1 cellular context compared by ENCODE assay signal in the genomic region with DNA sequence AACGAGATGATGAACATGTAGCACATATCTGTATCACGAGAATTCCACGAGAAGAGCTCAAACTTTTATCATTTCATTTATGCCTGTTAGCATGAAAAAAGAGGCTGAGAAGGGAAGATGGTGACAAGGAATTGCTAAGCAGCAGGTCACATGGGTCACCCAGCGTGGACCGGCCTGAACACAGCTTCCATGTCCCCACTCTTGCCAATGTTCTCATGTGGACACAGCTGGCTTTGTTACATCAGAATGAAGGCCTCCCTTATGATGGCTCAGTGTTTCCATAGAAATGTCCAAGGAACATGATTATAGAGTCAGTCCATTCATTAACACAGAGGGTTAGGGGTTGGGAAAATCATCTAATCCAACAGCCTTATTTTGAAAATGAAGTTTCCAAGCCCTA.
TF ChIP-seq lines count a peak whose summit lies in the region.

No MANE protein-coding gene starts in this region.

TF ChIP-seq in GM23338, 12 proteins besides CTCF, POLR2A, EP300 and RAD21 (continued from another document):
- TF ChIP-seq, protein P1, sequence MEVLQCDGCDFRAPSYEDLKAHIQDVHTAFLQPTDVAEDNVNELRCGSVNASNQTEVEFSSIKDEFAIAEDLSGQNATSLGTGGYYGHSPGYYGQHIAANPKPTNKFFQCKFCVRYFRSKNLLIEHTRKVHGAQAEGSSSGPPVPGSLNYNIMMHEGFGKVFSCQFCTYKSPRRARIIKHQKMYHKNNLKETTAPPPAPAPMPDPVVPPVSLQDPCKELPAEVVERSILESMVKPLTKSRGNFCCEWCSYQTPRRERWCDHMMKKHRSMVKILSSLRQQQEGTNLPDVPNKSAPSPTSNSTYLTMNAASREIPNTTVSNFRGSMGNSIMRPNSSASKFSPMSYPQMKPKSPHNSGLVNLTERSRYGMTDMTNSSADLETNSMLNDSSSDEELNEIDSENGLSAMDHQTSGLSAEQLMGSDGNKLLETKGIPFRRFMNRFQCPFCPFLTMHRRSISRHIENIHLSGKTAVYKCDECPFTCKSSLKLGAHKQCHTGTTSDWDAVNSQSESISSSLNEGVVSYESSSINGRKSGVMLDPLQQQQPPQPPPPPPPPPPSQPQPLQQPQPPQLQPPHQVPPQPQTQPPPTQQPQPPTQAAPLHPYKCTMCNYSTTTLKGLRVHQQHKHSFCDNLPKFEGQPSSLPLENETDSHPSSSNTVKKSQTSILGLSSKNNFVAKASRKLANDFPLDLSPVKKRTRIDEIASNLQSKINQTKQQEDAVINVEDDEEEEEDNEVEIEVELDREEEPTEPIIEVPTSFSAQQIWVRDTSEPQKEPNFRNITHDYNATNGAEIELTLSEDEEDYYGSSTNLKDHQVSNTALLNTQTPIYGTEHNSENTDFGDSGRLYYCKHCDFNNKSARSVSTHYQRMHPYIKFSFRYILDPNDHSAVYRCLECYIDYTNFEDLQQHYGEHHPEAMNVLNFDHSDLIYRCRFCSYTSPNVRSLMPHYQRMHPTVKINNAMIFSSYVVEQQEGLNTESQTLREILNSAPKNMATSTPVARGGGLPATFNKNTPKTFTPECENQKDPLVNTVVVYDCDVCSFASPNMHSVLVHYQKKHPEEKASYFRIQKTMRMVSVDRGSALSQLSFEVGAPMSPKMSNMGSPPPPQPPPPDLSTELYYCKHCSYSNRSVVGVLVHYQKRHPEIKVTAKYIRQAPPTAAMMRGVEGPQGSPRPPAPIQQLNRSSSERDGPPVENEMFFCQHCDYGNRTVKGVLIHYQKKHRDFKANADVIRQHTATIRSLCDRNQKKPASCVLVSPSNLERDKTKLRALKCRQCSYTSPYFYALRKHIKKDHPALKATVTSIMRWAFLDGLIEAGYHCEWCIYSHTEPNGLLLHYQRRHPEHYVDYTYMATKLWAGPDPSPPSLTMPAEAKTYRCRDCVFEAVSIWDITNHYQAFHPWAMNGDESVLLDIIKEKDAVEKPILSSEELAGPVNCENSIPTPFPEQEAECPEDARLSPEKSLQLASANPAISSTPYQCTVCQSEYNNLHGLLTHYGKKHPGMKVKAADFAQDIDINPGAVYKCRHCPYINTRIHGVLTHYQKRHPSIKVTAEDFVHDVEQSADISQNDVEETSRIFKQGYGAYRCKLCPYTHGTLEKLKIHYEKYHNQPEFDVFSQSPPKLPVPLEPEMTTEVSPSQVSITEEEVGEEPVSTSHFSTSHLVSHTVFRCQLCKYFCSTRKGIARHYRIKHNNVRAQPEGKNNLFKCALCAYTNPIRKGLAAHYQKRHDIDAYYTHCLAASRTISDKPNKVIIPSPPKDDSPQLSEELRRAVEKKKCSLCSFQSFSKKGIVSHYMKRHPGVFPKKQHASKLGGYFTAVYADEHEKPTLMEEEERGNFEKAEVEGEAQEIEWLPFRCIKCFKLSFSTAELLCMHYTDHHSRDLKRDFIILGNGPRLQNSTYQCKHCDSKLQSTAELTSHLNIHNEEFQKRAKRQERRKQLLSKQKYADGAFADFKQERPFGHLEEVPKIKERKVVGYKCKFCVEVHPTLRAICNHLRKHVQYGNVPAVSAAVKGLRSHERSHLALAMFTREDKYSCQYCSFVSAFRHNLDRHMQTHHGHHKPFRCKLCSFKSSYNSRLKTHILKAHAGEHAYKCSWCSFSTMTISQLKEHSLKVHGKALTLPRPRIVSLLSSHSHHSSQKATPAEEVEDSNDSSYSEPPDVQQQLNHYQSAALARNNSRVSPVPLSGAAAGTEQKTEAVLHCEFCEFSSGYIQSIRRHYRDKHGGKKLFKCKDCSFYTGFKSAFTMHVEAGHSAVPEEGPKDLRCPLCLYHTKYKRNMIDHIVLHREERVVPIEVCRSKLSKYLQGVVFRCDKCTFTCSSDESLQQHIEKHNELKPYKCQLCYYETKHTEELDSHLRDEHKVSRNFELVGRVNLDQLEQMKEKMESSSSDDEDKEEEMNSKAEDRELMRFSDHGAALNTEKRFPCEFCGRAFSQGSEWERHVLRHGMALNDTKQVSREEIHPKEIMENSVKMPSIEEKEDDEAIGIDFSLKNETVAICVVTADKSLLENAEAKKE (CRISPR knock-in tag; IDR thresholded peaks at IDR 0.05) = no peak
- TF ChIP-seq JUNB (IDR thresholded peaks at IDR 0.05; ENCODE audit: unreplicated experiment) = no peak
